In the genomic region with DNA sequence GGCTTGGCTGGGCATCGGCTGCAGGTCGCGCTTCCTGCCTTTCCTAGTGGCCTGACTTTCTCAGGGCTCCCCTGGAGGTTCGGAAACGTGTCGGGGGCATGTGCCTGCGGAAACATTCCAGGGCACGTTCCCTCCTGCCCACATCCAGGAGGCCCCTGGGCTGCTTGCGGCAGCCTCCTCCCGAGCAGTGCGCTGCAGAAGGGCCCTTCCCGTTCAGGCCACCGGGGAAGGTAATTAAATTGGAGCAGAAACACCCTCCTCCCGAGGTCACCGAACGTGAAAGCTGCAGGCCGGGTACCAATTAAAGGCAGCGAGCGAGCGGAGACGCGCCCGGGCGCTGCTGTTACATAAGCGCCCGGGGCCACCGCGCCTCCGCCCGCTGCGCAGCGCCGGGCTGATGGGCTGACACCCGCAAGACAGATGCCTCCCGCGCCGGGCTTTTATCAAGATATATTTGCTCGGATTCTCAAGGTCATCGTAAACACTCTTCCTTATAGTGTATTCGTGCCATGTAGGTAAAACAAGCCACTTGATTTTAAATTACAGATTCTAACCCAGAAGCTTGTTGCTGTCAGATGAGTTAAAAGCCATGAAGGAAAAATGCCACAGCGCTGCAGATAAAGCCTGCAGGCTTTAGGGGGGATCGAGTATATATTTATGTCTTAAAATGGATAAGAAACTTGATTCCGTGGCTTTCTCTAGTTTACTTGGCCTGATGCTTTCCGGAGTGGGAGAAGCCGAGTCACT, we compare ENCODE assay signal across 8 cellular contexts. TPM values are rescaled to one million over a fixed set of nuclear protein-coding genes. Genes with fewer than 3 reads are reported as not detected.
DNase-seq lines count a peak whose midpoint lies in the region; ATAC-seq and TF ChIP-seq lines count a peak whose summit lies in the region.

No MANE protein-coding gene starts in this region.

- no peak for TF ChIP-seq EP300 in stomach (IDR thresholded peaks at IDR 0.05)

- H3K4me3 ChIP-seq in AG10803 (ENCODE audit: low read length), result peak overlapping the region; percentile 52
- peak overlapping the region; percentile 61 for H3K4me3 ChIP-seq in choroid plexus epithelial cell (ENCODE audit: low read depth, low read length)
- H3K4me3 ChIP-seq in stomach, result peak overlapping the region; percentile 43 to 45 (median 44)
- no peak overlapping the region for H3K4me3 ChIP-seq in effector memory CD4-positive, alpha-beta T cell (ENCODE audit: insufficient read depth, low read depth, low read length, poor library complexity, severe bottlenecking)

- DNase-seq in AG10803 (ENCODE audit: low read depth) (peak; percentile 42), NCI-H1105 (lab: John Stamatoyannopoulos, UW) (peak; percentile 64), choroid plexus epithelial cell (ENCODE audit: low read depth) (peak; percentile 26), kidney glomerular epithelial cell (lab: John Stamatoyannopoulos, UW) (peak; percentile 8), stomach (peak; percentile 30), NCI-H446 treated with DMSO at 0.1 percent for 48 hours (lab: John Stamatoyannopoulos, UW) (no peak)
- no peak for DNase-seq in effector memory CD4-positive, alpha-beta T cell

- intact Hi-C loops in stomach (cut with DNase I; ENCODE audit: low total_unique reads), result no loop called here

- 5 to 8% (median 6%) methylated on average over 44 to 45 of the region's 45 CpGs for WGBS in stomach, 5 donors

- TF ChIP-seq CTCF in AG10803 (conservative IDR thresholded peaks at IDR 0.05; ENCODE audit: low read length) (no peak), choroid plexus epithelial cell (conservative IDR thresholded peaks at IDR 0.05; ENCODE audit: low read depth, low read length) (no peak), stomach (IDR thresholded peaks at IDR 0.05) (no peak)

- no peak for ATAC-seq in GM18909 (IDR thresholded peaks at IDR 0.05; ENCODE audit: poor library complexity, unreplicated experiment)

- H3K27me3 ChIP-seq in stomach, result peaks cover 0 to 13% (median 11%) of the 10 kb centered on the region in 3 donors
- peaks cover 8% of the 10 kb centered on the region for H3K27me3 ChIP-seq in effector memory CD4-positive, alpha-beta T cell (replicated peaks; ENCODE audit: control insufficient read depth, insufficient read depth, low read length, poor library complexity, severe bottlenecking)

- H3K36me3 ChIP-seq in stomach, result no peaks in the 10 kb centered on the region
- H3K36me3 ChIP-seq in effector memory CD4-positive, alpha-beta T cell (ENCODE audit: control insufficient read depth, insufficient read depth, low read length), result no peaks in the 10 kb centered on the region

- peak overlapping the region in 2 of 5 donors; percentile 22 to 65 for H3K27ac ChIP-seq in stomach
- no peak overlapping the region for H3K27ac ChIP-seq in effector memory CD4-positive, alpha-beta T cell (ENCODE audit: insufficient read depth, low read length, poor library complexity, severe bottlenecking)

- no peaks in the 10 kb centered on the region for H3K9me3 ChIP-seq in stomach
- no peaks in the 10 kb centered on the region for H3K9me3 ChIP-seq in effector memory CD4-positive, alpha-beta T cell (ENCODE audit: control insufficient read depth, low read length)

- no peak for TF ChIP-seq POLR2A in stomach (IDR thresholded peaks at IDR 0.05)

- H3K4me1 ChIP-seq in stomach, result peaks cover 0 to 17% (median 10%) of the 10 kb centered on the region in 4 donors
- no peaks in the 10 kb centered on the region for H3K4me1 ChIP-seq in effector memory CD4-positive, alpha-beta T cell (ENCODE audit: control insufficient read depth, insufficient read depth, low read length, poor library complexity, severe bottlenecking)

RNA-seq across cellular contexts. Expression of a gene that starts 31.4 kb away (rescaled TPM):
- 10 to 100 TPM in 4 of 5 donors, 1 to 10 TPM in 1; 3.5 to 52.4 (median 23.3) TPM for total RNA-seq in stomach
- polyA plus RNA-seq in stomach, result 1 to 10 TPM; 1.8 to 3.1 (median 2.1) TPM

Comparison
In these comparisons a context has a peak if more than half of its experiments do, and no peak if none do; other contexts are left out.
1. DNase-seq: peak in AG10803 (single experiment), NCI-H1105 (single experiment), choroid plexus epithelial cell (single experiment), kidney glomerular epithelial cell (single experiment) and stomach (single experiment); none in effector memory CD4-positive, alpha-beta T cell (0 of 3) and NCI-H446 treated with DMSO at 0.1 percent for 48 hours (single experiment).